Comparison of ENCODE assay signal across 1 cellular context in genomic region chr1:173823776-173824314, GRCh38.
TF ChIP-seq lines count a peak whose summit lies in the region.

No MANE protein-coding gene starts in this region.

TF ChIP-seq in GM23338, 12 proteins besides CTCF, POLR2A, EP300 and RAD21 (continued from another document):
- TF ChIP-seq ZNF462 (CRISPR knock-in tag; IDR thresholded peaks at IDR 0.05), result no peak
- TF ChIP-seq REST (IDR thresholded peaks at IDR 0.05; ENCODE audit: unreplicated experiment), result no peak
- no peak for TF ChIP-seq EZH2phosphoT487 (IDR thresholded peaks at IDR 0.05; ENCODE audit: unreplicated experiment)
